15 cellular contexts compared by ENCODE assay signal in genomic region chr2:70935468-70936164, GRCh38. TPM values are rescaled to one million over a fixed set of nuclear protein-coding genes. Genes with fewer than 3 reads are reported as not detected.
DNase-seq lines count a peak whose midpoint lies in the region; ATAC-seq and TF ChIP-seq lines count a peak whose summit lies in the region.
"Had no signal": no experiment of that assay in that cellular context is flagged by ENCODE, and none has a peak within 500 bp of the region (broad histone marks: within the 10 kb centered on the region; RNA-seq: fewer than 3 reads in every experiment).

Gene ATP6V1B1 (plus strand): TSS chr2:70935900. CDS start chr2:70935955, 55 bp downstream.

- H3K36me3 ChIP-seq in GM23338 (ENCODE audit: insufficient read depth), result no peaks in the 10 kb centered on the region
- H3K36me3 ChIP-seq in lower lobe of right lung, result no peaks in the 10 kb centered on the region
- H3K36me3 ChIP-seq in uterus, result no peaks in the 10 kb centered on the region
- H3K36me3 ChIP-seq: BE2C, spleen had no signal

- no peaks in the 10 kb centered on the region for H4K20me1 ChIP-seq in GM23338 (replicated peaks; ENCODE audit: insufficient read depth)

- H3K4me3 ChIP-seq in GM23338, result no peak within 1 kb of the TSS
- no peak within 1 kb of the TSS for H3K4me3 ChIP-seq in lower lobe of right lung
- H3K4me3 ChIP-seq in uterus, result no peak within 1 kb of the TSS
- H3K4me3 ChIP-seq: spleen had no signal

- no peaks in the 10 kb centered on the region for H3K79me2 ChIP-seq in GM23338 (replicated peaks; ENCODE audit: insufficient read depth)

- H3K4me2 ChIP-seq in GM23338, result 0 out of 2 replicates have a peak within 1 kb of the TSS, but pooled peaks have one; percentile 43

- TF ChIP-seq POLR2A in uterus (IDR thresholded peaks at IDR 0.05), result no peak

- H3F3A ChIP-seq in GM23338 (replicated peaks; ENCODE audit: low read depth), result no peaks in the 10 kb centered on the region

- peaks cover 49% of the 10 kb centered on the region for H3K27me3 Mint-ChIP-seq in GM23338 (ENCODE audit: insufficient read depth, low read depth, poor library complexity)

- intact Hi-C loops in lower lobe of right lung (cut with DNase I), result no loop called here
- intact Hi-C loops in uterus (cut with DNase I; ENCODE audit: low total_unique reads), result no loop called here

- no peak within 1 kb of the TSS for H3K27ac ChIP-seq in GM23338 (ENCODE audit: low read depth)
- no peak within 1 kb of the TSS for H3K27ac ChIP-seq in lower lobe of right lung
- no peak within 1 kb of the TSS for H3K27ac ChIP-seq in uterus
- H3K27ac ChIP-seq: spleen had no signal

- no peak within 1 kb of the TSS for H2AFZ ChIP-seq in GM23338

- peak; percentile 74 for DNase-seq in COLO668 (lab: John Stamatoyannopoulos, UW; ENCODE audit: unreplicated experiment)
- peak; percentile 59 for DNase-seq in GM23338 (ENCODE audit: low spot score)
- DNase-seq in RPMI8226, result peak; percentile 47
- no peak for DNase-seq in lower lobe of right lung
- no peak for DNase-seq in OCI-M1 (lab: John Stamatoyannopoulos, UW)
- no peak for DNase-seq in HK-2 (ENCODE audit: unreplicated experiment)
- no peak for DNase-seq in uterus
- no peak for DNase-seq in NOMO-1 (lab: John Stamatoyannopoulos, UW; ENCODE audit: unreplicated experiment in 2 of 2)
- DNase-seq: activated CD4-positive, alpha-beta T cell treated with anti-CD3 and anti-CD28 coated beads for 36 hours; activated naive CD4-positive, alpha-beta T cell treated with Interleukin-2 at 50 U/mL for 16 hours; BE2C; GOT3; NCI-H524 treated with DMSO at 0.1 percent for 48 hours; spleen; SW 1271 had no signal

- no peak within 1 kb of the TSS for H3K27ac Mint-ChIP-seq in GM23338
- H3K27ac Mint-ChIP-seq: activated CD4-positive, alpha-beta T cell treated with anti-CD3 and anti-CD28 coated beads for 36 hours had no signal

- no peaks in the 10 kb centered on the region for H3K9me3 Mint-ChIP-seq in GM23338

- ATAC-seq in GM23338 (peak; percentile 30), lower lobe of right lung (peak; percentile 42 to 64)
- ATAC-seq: activated CD4-positive, alpha-beta T cell treated with anti-CD3 and anti-CD28 coated beads for 36 hours had no signal

- no peaks in the 10 kb centered on the region; the same call in 2 of the 3 replicates for H3K36me3 Mint-ChIP-seq in GM23338 (ENCODE audit: low read depth)

- no peak within 1 kb of the TSS; the same call in 2 of the 3 replicates for H3K4me3 Mint-ChIP-seq in GM23338
- H3K4me3 Mint-ChIP-seq: activated CD4-positive, alpha-beta T cell treated with anti-CD3 and anti-CD28 coated beads for 36 hours had no signal

- H3K9me2 ChIP-seq in GM23338 (ENCODE audit: insufficient read depth), result no peaks in the 10 kb centered on the region

- peaks cover 36% of the 10 kb centered on the region for H3K4me1 Mint-ChIP-seq in GM23338
- H3K4me1 Mint-ChIP-seq: activated CD4-positive, alpha-beta T cell treated with anti-CD3 and anti-CD28 coated beads for 36 hours had no signal

- H3K27me3 ChIP-seq in GM23338 (ENCODE audit: insufficient read depth) (peaks cover 35% of the 10 kb centered on the region), lower lobe of right lung (ENCODE audit: low read depth) (peaks cover 6% of the 10 kb centered on the region), uterus (no peaks in the 10 kb centered on the region)
- H3K27me3 ChIP-seq: BE2C had no signal

- no peak for TF ChIP-seq CTCF in GM23338 (conservative IDR thresholded peaks at IDR 0.05; ENCODE audit: low read depth in 2 of 2)
- TF ChIP-seq CTCF in lower lobe of right lung (IDR thresholded peaks at IDR 0.05), result no peak
- TF ChIP-seq CTCF in uterus (IDR thresholded peaks at IDR 0.05), result no peak

- H3K9me3 ChIP-seq in lower lobe of right lung, result no peaks in the 10 kb centered on the region
- no peaks in the 10 kb centered on the region for H3K9me3 ChIP-seq in uterus
- H3K9me3 ChIP-seq: BE2C, spleen had no signal

- H3K4me1 ChIP-seq in GM23338 (ENCODE audit: insufficient read depth) (peaks cover 30% of the 10 kb centered on the region), lower lobe of right lung (no peaks in the 10 kb centered on the region), uterus (no peaks in the 10 kb centered on the region)
- H3K4me1 ChIP-seq: BE2C, spleen had no signal

TF ChIP-seq in GM23338, 12 proteins besides CTCF, POLR2A, EP300 and RAD21:
- TF ChIP-seq ZNF114 (CRISPR knock-in tag; IDR thresholded peaks at IDR 0.05), result no peak

RNA-seq across cellular contexts. Expression of gene ATP6V1B1, which starts in this region (rescaled TPM):
- not detected in 2 replicates for total RNA-seq in GM23338 (2014; rRNA removed; shearing (Covaris generic))
- polyA plus RNA-seq in GM23338 (2016; fragmentation: Nextera tagmentation; extraction: Ambion mirVana), result not detected in 2 replicates
- 2.2 TPM for total RNA-seq in lower lobe of right lung
- 1 to 10 TPM in 2 of 4 donors, not detected in 2; 3.4 to 3.7 TPM for total RNA-seq in uterus
- total RNA-seq: activated CD4-positive, alpha-beta T cell treated with anti-CD3 and anti-CD28 coated beads for 36 hours; spleen had no signal

Comparison
In these comparisons a context has a peak if more than half of its experiments do, and no peak if none do; other contexts are left out.
1. Peak in DNase-seq, ATAC-seq and H3K4me2 ChIP-seq in GM23338; RNA of the gene not detected or under 1 TPM.
2. DNase-seq: peak in COLO668 (single experiment) and RPMI8226 (single experiment); none in lower lobe of right lung (single experiment), OCI-M1 (single experiment), HK-2 (single experiment), uterus (0 of 2) and NOMO-1 (0 of 2).